In genomic region chr2:218659258-218659987, GRCh38 we compare ENCODE assay signal across 8 cellular contexts. TPM values are rescaled to one million over a fixed set of nuclear protein-coding genes. Genes with fewer than 3 reads are reported as not detected.
DNase-seq lines count a peak whose midpoint lies in the region; ATAC-seq and TF ChIP-seq lines count a peak whose summit lies in the region.

BCS1L (plus strand) TSS chr2:218659683; CDS start chr2:218660988, 1,305 bp downstream.
ZNF142 (minus strand) TSS chr2:218659623; CDS start chr2:218656429, 3,194 bp downstream.

- H3K9me3 ChIP-seq in upper lobe of left lung: no peaks in the 10 kb centered on the region

- H3K4me1 ChIP-seq in upper lobe of left lung: peaks cover 12 to 22% (median 18%) of the 10 kb centered on the region in 4 donors

- peaks cover 23 to 57% (median 45%) of the 10 kb centered on the region in 4 donors for H3K36me3 ChIP-seq in upper lobe of left lung

- 0% methylated on average over 27 to 35 of the region's 49 CpGs for WGBS in upper lobe of left lung, 2 donors

- H3K27ac ChIP-seq in upper lobe of left lung: peak within 1 kb of the TSS; percentile 58 to 81 (median 76)

- ATAC-seq in HG02870 (IDR thresholded peaks at IDR 0.05; ENCODE audit: unreplicated experiment) (peak; percentile 94), left cardiac atrium (peak; percentile 96 to 97), upper lobe of left lung (ENCODE audit: low FRiP score in 2 of 2) (peak; percentile 97 to 98)

- intact Hi-C loops in T-helper 1 cell treated with Interleukin-12 subunit alpha and Interleukin-12 subunit beta and Interleukin-4 antibody, amounts not matched to agents 30 ng/mL and 1 ng/mL, for 36 hours (cut with micrococcal nuclease): loop anchor here (1.0 to 5.0 kb wide), 16 partner anchors 11 to 938 kb away; partner anchors contain the start of genes AAMP, CNOT9, DNAJB2 and GMPPA
- intact Hi-C loops in left cardiac atrium (cut with DNase I) (no loop called here), posterior vena cava (cut with DNase I) (no loop called here)

- no peak for TF ChIP-seq CTCF in GM13977 (IDR thresholded peaks at IDR 0.05; ENCODE audit: extremely low read depth, insufficient read depth, missing control alignments)
- no peak for TF ChIP-seq CTCF in upper lobe of left lung (IDR thresholded peaks at IDR 0.05)

- peak in 1 of 4 donors; percentile 61 for TF ChIP-seq POLR2A in upper lobe of left lung (IDR thresholded peaks at IDR 0.05)

- in situ Hi-C loops in GM13977 (cut with MboI; ENCODE audit: low pct_unique_long_range_greater_than_20kb, low sequenced_read_pairs, unreplicated experiment): loop anchor here (25.0 kb wide), 1 partner anchor 372 kb away; the partner anchor contains the start of gene TMBIM1

- peak within 1 kb of the TSS; percentile 62 to 86 (median 78) for H3K4me3 ChIP-seq in upper lobe of left lung

- DNase-seq in GM13977 (ENCODE audit: low spot score) (peak; percentile 93), NCI-H1694 (lab: John Stamatoyannopoulos, UW) (peak; percentile 91), amniotic epithelial cell (ENCODE audit: low read depth) (peak; percentile 82), left cardiac atrium (peak; percentile 95), posterior vena cava (ENCODE audit: low spot score) (peak; percentile 97), upper lobe of left lung (peak; percentile 92 to 96)

- no peaks in the 10 kb centered on the region for H3K27me3 ChIP-seq in upper lobe of left lung

- no peak for TF ChIP-seq EP300 in upper lobe of left lung (IDR thresholded peaks at IDR 0.05)

RNA-seq across cellular contexts. Expression of gene BCS1L, which starts in this region (rescaled TPM):
- 51.6 and 52.2 TPM in 2 replicates for total RNA-seq in T-helper 1 cell treated with Interleukin-12 subunit alpha and Interleukin-12 subunit beta and Interleukin-4 antibody, amounts not matched to agents 30 ng/mL and 1 ng/mL, for 36 hours
- total RNA-seq in left cardiac atrium (10 to 100 TPM; 33.3 to 35.3 TPM), posterior vena cava (10 to 100 TPM; 24.6 to 32.3 TPM), upper lobe of left lung (100 to 1,000 TPM in 1 of 6 donors, 10 to 100 TPM in 5; 18.2 to 128 (median 32.2) TPM)

RNA-seq across cellular contexts. Expression of gene ZNF142, which starts in this region (rescaled TPM):
- total RNA-seq in T-helper 1 cell treated with Interleukin-12 subunit alpha and Interleukin-12 subunit beta and Interleukin-4 antibody, amounts not matched to agents 30 ng/mL and 1 ng/mL, for 36 hours: 57.0 and 59.0 TPM in 2 replicates
- 10 to 100 TPM; 12.6 to 17.8 TPM for total RNA-seq in left cardiac atrium
- total RNA-seq in posterior vena cava: 10 to 100 TPM; 19.4 to 23.7 TPM
- total RNA-seq in upper lobe of left lung: 10 to 100 TPM; 17.1 to 58.7 (median 24.6) TPM

Comparison
In these comparisons a context has a peak if more than half of its experiments do, and no peak if none do; other contexts are left out.
1. Peak in every context shown above with its lines: DNase-seq, ATAC-seq, H3K4me3 ChIP-seq and H3K27ac ChIP-seq.